In genomic region chr14:60637490-60638452, GRCh38 we compare ENCODE assay signal across 8 cellular contexts. TPM values are rescaled to one million over a fixed set of nuclear protein-coding genes. Genes with fewer than 3 reads are reported as not detected.
A peak's percentile ranks its signal among the peaks of the same experiment; 100 is the strongest.
DNase-seq lines count a peak whose midpoint lies in the region; ATAC-seq and TF ChIP-seq lines count a peak whose summit lies in the region.
"Had no signal": no experiment of that assay in that cellular context is flagged by ENCODE, and none has a peak within 500 bp of the region (broad histone marks: within the 10 kb centered on the region; RNA-seq: fewer than 3 reads in every experiment).

No MANE protein-coding gene starts in this region.

- 0 out of 2 replicates have a peak, but pooled peaks have one; percentile 6 for TF ChIP-seq RAD21 in IMR-90 (IDR thresholded peaks at IDR 0.05; ENCODE audit: low read length)

- in situ Hi-C loops in IMR-90 (cut with MboI; ENCODE audit: low sequenced_read_pairs), result loop anchor here (5.0 to 25.0 kb wide), 3 partner anchors 85 to 925 kb away; partner anchors contain the start of genes SIX4, SLC38A6 and TRMT5

- no peak overlapping the region for H2BK20ac ChIP-seq in IMR-90 (ENCODE audit: low read depth, low read length)

- H3K4me2 ChIP-seq in IMR-90 (ENCODE audit: low read depth, low read length), result peak overlapping the region; percentile 85

- peak overlapping the region; percentile 0; the same call in 1 of the 3 replicates for H2BK15ac ChIP-seq in IMR-90 (ENCODE audit: low read depth, low read length)

- peak overlapping the region; percentile 55 for H3K14ac ChIP-seq in IMR-90 (replicated peaks; ENCODE audit: low read depth, low read length)

- DNase-seq in IMR-90, result peak; percentile 53
- no peak for DNase-seq in activated naive CD8-positive, alpha-beta T cell treated with anti-CD3 and anti-CD28 coated beads, Interleukin-2, amount 50 U/mL, for 24 hours
- no peak for DNase-seq in iPS DF 6.9 (ENCODE audit: low read depth, low spot score)
- DNase-seq in spleen, result no peak
- no peak for DNase-seq in iPS-NIHi7 (ENCODE audit: extremely low spot score)
- DNase-seq in SIG-M5 treated with dmso at 0.1 percent for 504 hours (lab: John Stamatoyannopoulos, UW; ENCODE audit: unreplicated experiment), result no peak
- DNase-seq in HFFc6, result no peak
- DNase-seq: MG63 had no signal

- TF ChIP-seq POLR2A in IMR-90 (IDR thresholded peaks at IDR 0.05; ENCODE audit: low read depth, low read length) (no peak), spleen (IDR thresholded peaks at IDR 0.05) (no peak)

- H3K4me1 ChIP-seq in IMR-90 (ENCODE audit: control insufficient read depth, insufficient read depth, low read length) (peaks cover 15% of the 10 kb centered on the region), iPS DF 6.9 (ENCODE audit: control insufficient read depth, insufficient read depth, low read length) (peaks cover 11% of the 10 kb centered on the region), spleen (peaks cover 0 to 27% (median 23%) of the 10 kb centered on the region in 6 donors)

- peaks cover 11% of the 10 kb centered on the region for H3K4me1 Mint-ChIP-seq in activated naive CD8-positive, alpha-beta T cell treated with anti-CD3 and anti-CD28 coated beads, Interleukin-2, amount 50 U/mL, for 24 hours
- no peaks in the 10 kb centered on the region for H3K4me1 Mint-ChIP-seq in HFFc6 (ENCODE audit: low read depth)

- intact Hi-C loops in IMR-90 (cut with micrococcal nuclease) (no loop called here), spleen (cut with DNase I; ENCODE audit: low total_unique reads) (no loop called here)

- ATAC-seq in IMR-90 (ENCODE audit: low read depth), result peak; percentile 76
- peak; percentile 56 for ATAC-seq in activated naive CD8-positive, alpha-beta T cell treated with anti-CD3 and anti-CD28 coated beads, Interleukin-2, amount 50 U/mL, for 24 hours

- H3K27me3 ChIP-seq in IMR-90 (ENCODE audit: control insufficient read depth, insufficient read depth, low read length) (no peaks in the 10 kb centered on the region), iPS DF 6.9 (ENCODE audit: control insufficient read depth, insufficient read depth, low read length) (peaks cover 40% of the 10 kb centered on the region), spleen (replicated peaks in 1 of 7) (peaks cover 12 to 93% (median 68%) of the 10 kb centered on the region in 7 donors)
- H3K27me3 ChIP-seq: MG63 had no signal

- no peak overlapping the region for H3K23ac ChIP-seq in IMR-90 (ENCODE audit: low read depth, low read length)

- peak overlapping the region; percentile 37 for H2BK5ac ChIP-seq in IMR-90 (ENCODE audit: low read depth, low read length, poor library complexity, severe bottlenecking)

- H3K27ac Mint-ChIP-seq in activated naive CD8-positive, alpha-beta T cell treated with anti-CD3 and anti-CD28 coated beads, Interleukin-2, amount 50 U/mL, for 24 hours, result no peak overlapping the region
- no peak overlapping the region for H3K27ac Mint-ChIP-seq in HFFc6

- H3K36me3 Mint-ChIP-seq in activated naive CD8-positive, alpha-beta T cell treated with anti-CD3 and anti-CD28 coated beads, Interleukin-2, amount 50 U/mL, for 24 hours (ENCODE audit: low read depth), result no peaks in the 10 kb centered on the region
- H3K36me3 Mint-ChIP-seq in HFFc6 (ENCODE audit: low read depth), result no peaks in the 10 kb centered on the region

- no peak overlapping the region; the same call in none of the 2 replicates for H2AK5ac ChIP-seq in IMR-90 (ENCODE audit: low read depth, low read length)

- H3K9me3 Mint-ChIP-seq in activated naive CD8-positive, alpha-beta T cell treated with anti-CD3 and anti-CD28 coated beads, Interleukin-2, amount 50 U/mL, for 24 hours, result no peaks in the 10 kb centered on the region
- no peaks in the 10 kb centered on the region for H3K9me3 Mint-ChIP-seq in HFFc6

- H3K36me3 ChIP-seq in IMR-90 (ENCODE audit: control insufficient read depth, insufficient read depth, low read length) (peaks cover 26% of the 10 kb centered on the region), iPS DF 6.9 (ENCODE audit: control insufficient read depth, insufficient read depth, low read length) (no peaks in the 10 kb centered on the region), spleen (no peaks in the 10 kb centered on the region)
- H3K36me3 ChIP-seq: MG63 had no signal

- H4K5ac ChIP-seq in IMR-90 (ENCODE audit: low read depth, low read length), result peak overlapping the region; percentile 27

- no peaks in the 10 kb centered on the region for H4K20me1 ChIP-seq in IMR-90 (ENCODE audit: insufficient read depth, low read length)

- H2AFZ ChIP-seq in IMR-90 (replicated peaks; ENCODE audit: low read length, poor library complexity), result peak overlapping the region; percentile 86

- H2BK120ac ChIP-seq in IMR-90 (ENCODE audit: low read depth, low read length), result peak overlapping the region; percentile 70

- no peak overlapping the region for H3K56ac ChIP-seq in IMR-90 (ENCODE audit: extremely low read depth, insufficient read depth, low read length)

- peak overlapping the region; percentile 8 for H4K91ac ChIP-seq in IMR-90 (ENCODE audit: insufficient read depth, low read depth, low read length)

- H3K9me3 ChIP-seq in IMR-90 (ENCODE audit: control insufficient read depth, insufficient read depth, low read length), result no peaks in the 10 kb centered on the region
- H3K9me3 ChIP-seq in iPS DF 6.9 (ENCODE audit: control insufficient read depth, insufficient read depth, low read length), result no peaks in the 10 kb centered on the region
- H3K9me3 ChIP-seq in spleen, result no peaks in the 10 kb centered on the region
- H3K9me3 ChIP-seq: MG63 had no signal

- peak overlapping the region; percentile 1 for H2AK9ac ChIP-seq in IMR-90 (replicated peaks; ENCODE audit: low read depth, low read length, poor library complexity)

- H3K4me3 Mint-ChIP-seq in activated naive CD8-positive, alpha-beta T cell treated with anti-CD3 and anti-CD28 coated beads, Interleukin-2, amount 50 U/mL, for 24 hours, result peak overlapping the region; percentile 24
- no peak overlapping the region for H3K4me3 Mint-ChIP-seq in HFFc6

- TF ChIP-seq CTCF in IMR-90 (conservative IDR thresholded peaks at IDR 0.05; ENCODE audit: low read depth, low read length) (0 out of 2 replicates have a peak, but pooled peaks have one; percentile 9), spleen (IDR thresholded peaks at IDR 0.05 in 8 of 11, conservative IDR thresholded peaks at IDR 0.05 in 3 of 11) (no peak), HFFc6 (IDR thresholded peaks at IDR 0.05) (no peak)

- dilution Hi-C loops in IMR-90 (cut with HindIII; ENCODE audit: low sequenced_read_pairs, unreplicated experiment), result loop anchor here (25.0 kb wide), 1 partner anchor 400 kb away; no protein-coding TSS in a partner anchor

- H3K27me3 Mint-ChIP-seq in activated naive CD8-positive, alpha-beta T cell treated with anti-CD3 and anti-CD28 coated beads, Interleukin-2, amount 50 U/mL, for 24 hours, result peaks cover 79% of the 10 kb centered on the region
- peaks cover 2% of the 10 kb centered on the region; the same call in 1 of the 2 replicates for H3K27me3 Mint-ChIP-seq in HFFc6 (ENCODE audit: insufficient read depth)

- peak overlapping the region; percentile 17 for H3K9ac ChIP-seq in IMR-90 (ENCODE audit: low read depth, low read length)

- peaks cover 6% of the 10 kb centered on the region; the same call in 1 of the 2 replicates for H3K9me1 ChIP-seq in IMR-90 (ENCODE audit: insufficient read depth, low read length)

- CTCF ChIA-PET in IMR-90 (lab: Yijun Ruan, JAX), result no interaction called here

- peak overlapping the region; percentile 17; the same call in 1 of the 2 replicates for H3K18ac ChIP-seq in IMR-90 (ENCODE audit: low read depth, low read length)

- H3K4ac ChIP-seq in IMR-90 (ENCODE audit: low read depth, low read length), result peak overlapping the region; percentile 42

- H3K4me3 ChIP-seq in IMR-90 (ENCODE audit: insufficient read depth, low read depth, low read length) (peak overlapping the region; percentile 6; the same call in 1 of the 2 replicates), iPS DF 6.9 (ENCODE audit: low read length) (peak overlapping the region; percentile 52; the same call in 1 of the 2 replicates), spleen (peak overlapping the region in 6 of 8 donors; percentile 12 to 56 (median 22))
- H3K4me3 ChIP-seq: MG63 had no signal

- POLR2A ChIA-PET in IMR-90 (lab: Charles Lee; ENCODE audit: unreplicated experiment), result interaction anchor here (0.6 kb wide), 3 partner anchors 359 to 667 kb away, joined by 3 to 5 read pairs (median 3); no protein-coding TSS in a partner anchor

- WGBS in IMR-90 (ENCODE audit: extremely low coverage in 2 of 2, insufficient read length in 1 of 2), 2 experiments, result 38% methylated on average over 17 of the region's 55 CpGs; no CpG with 5 or more reads in 1 of the 2 experiments
- WGBS in iPS DF 6.9 (ENCODE audit: insufficient coverage, insufficient read length), result no CpG with 5 or more reads among the region's 55 CpGs
- 2 to 8% (median 5%) methylated on average over 24 to 55 of the region's 55 CpGs for WGBS in spleen, 5 donors

- H4K8ac ChIP-seq in IMR-90 (ENCODE audit: low read depth in 2 of 2, low read length in 2 of 2), result peak overlapping the region; percentile 29 to 43

- H3K27ac ChIP-seq in IMR-90 (ENCODE audit: insufficient read depth, low read length), result peak overlapping the region; percentile 58
- H3K27ac ChIP-seq in iPS DF 6.9 (ENCODE audit: low read length), result no peak overlapping the region
- H3K27ac ChIP-seq in spleen, result no peak overlapping the region

- BruUV-seq in IMR-90 (replicated peaks; lab: Mats Ljungman, UMichigan), result no TSS peak

- H3K79me1 ChIP-seq in IMR-90 (ENCODE audit: low read depth in 1 of 2, low read length in 2 of 2), result peaks cover 21 to 59% of the 10 kb centered on the region in 2 experiments

TF ChIP-seq in IMR-90, 13 proteins besides CTCF, POLR2A, EP300 and RAD21:
- TF ChIP-seq MAZ (IDR thresholded peaks at IDR 0.05; ENCODE audit: borderline replicate concordance, low read depth, low read length) (0 out of 2 replicates have a peak, but pooled peaks have one; percentile 25), RCOR1 (IDR thresholded peaks at IDR 0.05; ENCODE audit: insufficient replicate concordance, low read length) (no peak)

RNA-seq across cellular contexts. Expression of gene SIX1, which starts 11.5 kb away (rescaled TPM):
- total RNA-seq in IMR-90 (2012; rRNA removed), result 7.7 and 8.6 TPM in 2 replicates
- 15.0 and 15.1 TPM in 2 replicates for polyA plus RNA-seq in IMR-90 (2012; rRNA removed)
- 12.2 and 21.4 TPM in 2 replicates for polyA plus RNA-seq in IMR-90 (2012; cell fraction: cytosol; rRNA removed)
- polyA plus RNA-seq in IMR-90 (2012; cell fraction: nucleus; rRNA removed; ENCODE audit: low replicate concordance), result 8.8 and 12.1 TPM in 2 replicates
- total RNA-seq in spleen, result not detected
- polyA plus RNA-seq in spleen, result under 1 TPM in 1 of 3 donors, not detected in 2; 0.03 TPM
- 1 to 10 TPM; 5.0 to 6.0 (median 5.4) TPM for total RNA-seq in HFFc6 (2021; fragmentation: NEBNext Ultra II Directional; extraction: Animal tissue kit (Norgen Biotek cat#: 25700))
